16 cellular contexts compared by ENCODE assay signal in the genomic region with DNA sequence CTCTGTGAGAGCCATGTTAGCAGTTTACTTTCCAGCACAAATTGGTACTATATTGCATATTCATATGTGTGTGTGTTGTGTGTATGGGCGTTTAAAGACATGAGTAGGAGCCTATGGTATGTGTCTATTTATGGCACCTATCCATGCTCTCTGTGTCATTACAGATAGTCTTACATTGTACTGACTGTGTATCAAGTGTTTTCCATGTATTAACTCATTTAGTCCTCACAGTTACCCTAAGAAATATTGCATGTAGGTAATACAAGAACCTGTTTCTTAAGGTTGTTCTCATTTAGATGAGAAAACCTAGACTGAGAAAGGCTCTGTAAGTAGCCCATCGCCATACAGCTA. TPM values are rescaled to one million over a fixed set of nuclear protein-coding genes. Genes with fewer than 3 reads are reported as not detected.
DNase-seq lines count a peak whose midpoint lies in the region; ATAC-seq, FAIRE-seq and TF ChIP-seq lines count a peak whose summit lies in the region.
"Had no signal": no experiment of that assay in that cellular context is flagged by ENCODE, and none has a peak within 500 bp of the region (broad histone marks: within the 10 kb centered on the region; RNA-seq: fewer than 3 reads in every experiment).

No MANE protein-coding gene starts in this region.

- ATAC-seq in HepG2: no peak
- no peak for ATAC-seq in right lobe of liver
- no peak for ATAC-seq in WTC11
- ATAC-seq in HG02840 (IDR thresholded peaks at IDR 0.05; ENCODE audit: low FRiP score, unreplicated experiment): no peak

- H3K4me2 ChIP-seq in HepG2 (ENCODE audit: low read depth, low read length): peak overlapping the region; percentile 95

- H3K27ac Mint-ChIP-seq in WTC11 (no peak overlapping the region), type B pancreatic cell (no peak overlapping the region)

- no peaks in the 10 kb centered on the region for H3K9me3 ChIP-seq in HepG2 (ENCODE audit: low read length)
- no peaks in the 10 kb centered on the region for H3K9me3 ChIP-seq in right lobe of liver
- H3K9me3 ChIP-seq: esophagus squamous epithelium had no signal

- 93% methylated on average over 2 of the region's 2 CpGs for WGBS in HepG2 (ENCODE audit: low lambda C conversion rate)
- 75% methylated on average over 2 of the region's 2 CpGs for WGBS in right lobe of liver (ENCODE audit: insufficient coverage, low coverage, low lambda C conversion rate, missing lambda C conversion rate)

- in situ Hi-C loops in HepG2 (cut with HindIII; ENCODE audit: extremely low pct_ligation_motif_present, low pct_unique_long_range_greater_than_20kb): no loop called here
- in situ Hi-C loops in brain microvascular endothelial cell (cut with HindIII; ENCODE audit: low pct_ligation_motif_present, low sequenced_read_pairs): no loop called here

- TF ChIP-seq EP300 in HepG2 (IDR thresholded peaks at IDR 0.05; ENCODE audit: low read depth in 2 of 2, low read length in 2 of 2): no peak
- TF ChIP-seq EP300 in HepG2 (CRISPR knock-in tag; IDR thresholded peaks at IDR 0.05; ENCODE audit: borderline replicate concordance): no peak

- CTCF ChIA-PET in HepG2 (lab: Yijun Ruan, JAX; ENCODE audit: low intra/inter-chr PET ratio, low total read pairs): no interaction called here
- CTCF ChIA-PET in WTC11 (lab: Charles Lee): interaction anchor here (1.8 kb wide), 1 partner anchor 15 kb away, joined by 15 read pairs; no protein-coding TSS in a partner anchor

- H3K79me2 ChIP-seq in HepG2 (ENCODE audit: insufficient read depth, low read length): peaks cover 26% of the 10 kb centered on the region

- H3K9me3 Mint-ChIP-seq in WTC11 (no peaks in the 10 kb centered on the region), type B pancreatic cell (no peaks in the 10 kb centered on the region)

- H3K27ac ChIP-seq in HepG2 (ENCODE audit: extremely low read length, insufficient read depth, low read length): no peak overlapping the region
- no peak overlapping the region for H3K27ac ChIP-seq in right lobe of liver
- H3K27ac ChIP-seq in brain microvascular endothelial cell: no peak overlapping the region
- H3K27ac ChIP-seq: cardiac muscle cell, esophagus squamous epithelium had no signal

- no peak for TF ChIP-seq RAD21 in HepG2 (CRISPR knock-in tag; IDR thresholded peaks at IDR 0.05)

- no peak for TF ChIP-seq POLR2A in HepG2 (IDR thresholded peaks at IDR 0.05; ENCODE audit: insufficient read depth in 1 of 2, low read depth in 2 of 2, low read length in 2 of 2)
- no peak for TF ChIP-seq POLR2A in right lobe of liver (IDR thresholded peaks at IDR 0.05)

- no peak overlapping the region for H3K9ac ChIP-seq in HepG2 (ENCODE audit: insufficient read depth, low read depth, low read length)

- H4K20me1 ChIP-seq in HepG2 (ENCODE audit: insufficient read depth, low read length): no peaks in the 10 kb centered on the region

- no peak for DNase-seq in HepG2 (ENCODE audit: low spot score)
- no peak for DNase-seq in right lobe of liver
- DNase-seq in WTC11 (ENCODE audit: low spot score): no peak
- peak; percentile 44 for DNase-seq in fibroblast of peridontal ligament (ENCODE audit: extremely low read depth)
- no peak for DNase-seq in type B pancreatic cell (ENCODE audit: extremely low spot score, unreplicated experiment)
- DNase-seq in brain microvascular endothelial cell: no peak
- DNase-seq in activated effector memory CD4-positive, alpha-beta T cell treated with Interleukin-2 at 50 U/mL for 16 hours: no peak
- DNase-seq: activated CD4-positive, alpha-beta T cell treated with anti-CD3 and anti-CD28 coated beads, Interleukin-2, amount 50 U/mL, for 48 hours; esophagus squamous epithelium; NCI-H524; SHP77; substantia nigra had no signal

- H3K36me3 Mint-ChIP-seq in WTC11 (peaks cover 27% of the 10 kb centered on the region), type B pancreatic cell (peaks cover 4% of the 10 kb centered on the region)

- intact Hi-C loops in HepG2 (cut with micrococcal nuclease; ENCODE audit: unreplicated experiment) (loop anchor here (5.0 kb wide), 2 partner anchors 36 to 116 kb away; a partner anchor contains a TSS), right lobe of liver (cut with DNase I) (no loop called here)

- FAIRE-seq in HepG2 (lab: Jason Lieb, UNC): no peak
- FAIRE-seq: keratinocyte had no signal

- peaks cover 23% of the 10 kb centered on the region for H3K4me1 ChIP-seq in HepG2 (ENCODE audit: insufficient read depth, low read length)
- H3K4me1 ChIP-seq in right lobe of liver: peaks cover 0 to 13% (median 0%) of the 10 kb centered on the region in 4 donors

- no peak overlapping the region for H2AFZ ChIP-seq in HepG2 (ENCODE audit: low read length)

- no peaks in the 10 kb centered on the region; a peak in 1 of 5 replicates for H3K27me3 ChIP-seq in HepG2 (ENCODE audit: control insufficient read depth in 1 of 2, insufficient read depth in 2 of 2, low read length in 2 of 2)
- H3K27me3 ChIP-seq in right lobe of liver: no peaks in the 10 kb centered on the region
- no peaks in the 10 kb centered on the region for H3K27me3 ChIP-seq in brain microvascular endothelial cell (replicated peaks)
- H3K27me3 ChIP-seq: cardiac muscle cell, esophagus squamous epithelium had no signal

- H3K27me3 Mint-ChIP-seq in WTC11 (ENCODE audit: low read depth) (peaks cover 3% of the 10 kb centered on the region; the same call in 1 of the 2 replicates), type B pancreatic cell (no peaks in the 10 kb centered on the region)

- H3K4me3 ChIP-seq in HepG2 (replicated peaks in 1 of 3; ENCODE audit: insufficient read depth in 1 of 3, low read depth in 2 of 3, low read length in 3 of 3): peak overlapping the region in 1 of 3 experiments; percentile 89; a peak in 1 of 6 replicates
- no peak overlapping the region for H3K4me3 ChIP-seq in right lobe of liver
- H3K4me3 ChIP-seq in brain microvascular endothelial cell (ENCODE audit: low read depth, low read length): no peak overlapping the region
- H3K4me3 ChIP-seq: cardiac muscle cell had no signal

- BruUV-seq in HepG2 (replicated peaks; lab: Mats Ljungman, UMichigan): no TSS peak

- H3K36me3 ChIP-seq in HepG2 (replicated peaks in 1 of 2; ENCODE audit: control insufficient read depth in 1 of 2, insufficient read depth in 2 of 2, low read length in 2 of 2) (peaks cover 24 to 44% of the 10 kb centered on the region in 2 experiments), right lobe of liver (peaks cover 0 to 13% (median 2%) of the 10 kb centered on the region in 4 donors), brain microvascular endothelial cell (replicated peaks) (peaks cover 11% of the 10 kb centered on the region)
- H3K36me3 ChIP-seq: cardiac muscle cell had no signal

- POLR2A ChIA-PET in HepG2 (lab: Yijun Ruan, JAX) (interaction anchor here (1.4 to 2.2 kb wide), 5 partner anchors 15 to 115 kb away, joined by 3 to 15 read pairs (median 10); a partner anchor contains a TSS), WTC11 (lab: Charles Lee) (no interaction called here)

- TF ChIP-seq CTCF in HepG2 (CRISPR knock-in tag; IDR thresholded peaks at IDR 0.05) (no peak), right lobe of liver (IDR thresholded peaks at IDR 0.05) (no peak), WTC11 (IDR thresholded peaks at IDR 0.05) (no peak), type B pancreatic cell (conservative IDR thresholded peaks at IDR 0.05) (no peak), brain microvascular endothelial cell (IDR thresholded peaks at IDR 0.05; ENCODE audit: low read depth, low read length, missing control alignments) (no peak)

- H3K4me3 Mint-ChIP-seq in WTC11 (peak overlapping the region; percentile 93), type B pancreatic cell (peak overlapping the region; percentile 96)

- H3K4me1 Mint-ChIP-seq in WTC11 (peaks cover 12% of the 10 kb centered on the region), type B pancreatic cell (ENCODE audit: unreplicated experiment) (peaks cover 9% of the 10 kb centered on the region)

RNA-seq across cellular contexts. Expression of a gene that starts 1.6 kb away (rescaled TPM):
- 39.6 and 75.6 TPM in 2 replicates for total RNA-seq in HepG2 (2016; rRNA removed; fragmentation: Illumina TruSeq; extraction: Trizol)
- total RNA-seq in HepG2 (2016; cell fraction: cytosol; rRNA removed; fragmentation: Illumina TruSeq; extraction: Trizol; ENCODE audit: low read depth): 7.6 and 8.9 TPM in 2 replicates
- total RNA-seq in HepG2 (2016; cell fraction: insoluble cytoplasmic fraction; rRNA removed; fragmentation: Illumina TruSeq; extraction: Trizol): 38.5 and 76.0 TPM in 2 replicates
- total RNA-seq in HepG2 (2016; cell fraction: membrane; rRNA removed; fragmentation: Illumina TruSeq; extraction: Trizol): 14.3 and 16.3 TPM in 2 replicates
- 78.0 and 84.8 TPM in 2 replicates for total RNA-seq in HepG2 (2016; cell fraction: nucleus; rRNA removed; fragmentation: Illumina TruSeq; extraction: Trizol)
- 43.3 and 51.5 TPM in 2 replicates for polyA plus RNA-seq in HepG2 (2011; rRNA removed)
- 46.0 and 52.0 TPM in 2 replicates for polyA plus RNA-seq in HepG2 (2011; cell fraction: cytosol; rRNA removed)
- 37.8 and 40.2 TPM in 2 replicates for polyA plus RNA-seq in HepG2 (2011; cell fraction: nucleus; rRNA removed)
- 25.7 and 31.5 TPM in 2 replicates for polyA plus RNA-seq in HepG2 (2012)
- 6.3 and 6.5 TPM in 2 replicates for polyA plus RNA-seq in HepG2 (2016; cell fraction: cytosol; fragmentation: Illumina TruSeq; extraction: Trizol; ENCODE audit: low read depth)
- 36.3 and 37.9 TPM in 2 replicates for polyA plus RNA-seq in HepG2 (2016; cell fraction: insoluble cytoplasmic fraction; fragmentation: Illumina TruSeq; extraction: Trizol; ENCODE audit: low read depth)
- polyA plus RNA-seq in HepG2 (2016; cell fraction: membrane; fragmentation: Illumina TruSeq; extraction: Trizol; ENCODE audit: low read depth): 10.1 and 11.8 TPM in 2 replicates
- polyA plus RNA-seq in HepG2 (2016; cell fraction: nucleus; fragmentation: Illumina TruSeq; extraction: Trizol; ENCODE audit: insufficient read depth, low read depth): 104 and 109 TPM in 2 replicates
- polyA minus RNA-seq in HepG2 (2011; rRNA and poly(A)+ RNA removed; ENCODE audit: low replicate concordance): 135 and 161 TPM in 2 replicates
- 28.6 and 36.3 TPM in 2 replicates for polyA minus RNA-seq in HepG2 (2011; cell fraction: cytosol; rRNA and poly(A)+ RNA removed)
- 50.0 and 65.8 TPM in 2 replicates for polyA minus RNA-seq in HepG2 (2011; cell fraction: nucleus; rRNA and poly(A)+ RNA removed)
- total RNA-seq in right lobe of liver: 10 to 100 TPM; 16.0 to 28.0 (median 16.9) TPM
- 25.7 to 31.4 TPM (median 26.2 TPM) in 3 replicates for total RNA-seq in WTC11 (2021)
- total RNA-seq in type B pancreatic cell (ENCODE audit: low replicate concordance): 30.4 and 31.0 TPM in 2 replicates

RNA-seq across cellular contexts. Expression of a gene that starts 7.5 kb away (rescaled TPM):
- total RNA-seq in HepG2 (2016; rRNA removed; fragmentation: Illumina TruSeq; extraction: Trizol) (0.97 and 1.9 TPM in 2 replicates), right lobe of liver (not detected), WTC11 (2021) (1.4 to 1.8 TPM (median 1.8 TPM) in 3 replicates), type B pancreatic cell (ENCODE audit: low replicate concordance) (0.75 and 2.1 TPM in 2 replicates)
- 0.61 and 0.79 TPM in 2 replicates for total RNA-seq in HepG2 (2016; cell fraction: cytosol; rRNA removed; fragmentation: Illumina TruSeq; extraction: Trizol; ENCODE audit: low read depth)
- total RNA-seq in HepG2 (2016; cell fraction: insoluble cytoplasmic fraction; rRNA removed; fragmentation: Illumina TruSeq; extraction: Trizol): 0.45 and 1.1 TPM in 2 replicates
- total RNA-seq in HepG2 (2016; cell fraction: membrane; rRNA removed; fragmentation: Illumina TruSeq; extraction: Trizol): 0.76 and 1.0 TPM in 2 replicates
- total RNA-seq in HepG2 (2016; cell fraction: nucleus; rRNA removed; fragmentation: Illumina TruSeq; extraction: Trizol): 0.72 and 0.78 TPM in 2 replicates
- 2.8 and 3.4 TPM in 2 replicates for polyA plus RNA-seq in HepG2 (2011; rRNA removed)
- 2.8 TPM in 2 replicates for polyA plus RNA-seq in HepG2 (2011; cell fraction: cytosol; rRNA removed)
- polyA plus RNA-seq in HepG2 (2011; cell fraction: nucleus; rRNA removed): 1.3 and 1.4 TPM in 2 replicates
- 1.7 and 2.7 TPM in 2 replicates for polyA plus RNA-seq in HepG2 (2012)
- 0.58 and 0.68 TPM in 2 replicates for polyA plus RNA-seq in HepG2 (2016; cell fraction: cytosol; fragmentation: Illumina TruSeq; extraction: Trizol; ENCODE audit: low read depth)
- 0.85 and 1.2 TPM in 2 replicates for polyA plus RNA-seq in HepG2 (2016; cell fraction: insoluble cytoplasmic fraction; fragmentation: Illumina TruSeq; extraction: Trizol; ENCODE audit: low read depth)
- 0.71 and 0.81 TPM in 2 replicates for polyA plus RNA-seq in HepG2 (2016; cell fraction: membrane; fragmentation: Illumina TruSeq; extraction: Trizol; ENCODE audit: low read depth)
- 1.4 and 2.1 TPM in 2 replicates for polyA plus RNA-seq in HepG2 (2016; cell fraction: nucleus; fragmentation: Illumina TruSeq; extraction: Trizol; ENCODE audit: insufficient read depth, low read depth)
- 1.0 TPM in 1 of 2 replicates, not detected in the other for polyA minus RNA-seq in HepG2 (2011; rRNA and poly(A)+ RNA removed; ENCODE audit: low replicate concordance)
- 0.89 and 1.1 TPM in 2 replicates for polyA minus RNA-seq in HepG2 (2011; cell fraction: cytosol; rRNA and poly(A)+ RNA removed)
- polyA minus RNA-seq in HepG2 (2011; cell fraction: nucleus; rRNA and poly(A)+ RNA removed): 0.50 and 0.90 TPM in 2 replicates
- total RNA-seq: cardiac muscle cell had no signal
- polyA plus RNA-seq: BJ, keratinocyte had no signal

RNA-seq across cellular contexts. Expression of a gene that starts 24.3 kb away (rescaled TPM):
- total RNA-seq in HepG2 (2016; rRNA removed; fragmentation: Illumina TruSeq; extraction: Trizol): 26.9 and 33.3 TPM in 2 replicates
- 23.3 and 24.2 TPM in 2 replicates for total RNA-seq in HepG2 (2016; cell fraction: cytosol; rRNA removed; fragmentation: Illumina TruSeq; extraction: Trizol; ENCODE audit: low read depth)
- total RNA-seq in HepG2 (2016; cell fraction: insoluble cytoplasmic fraction; rRNA removed; fragmentation: Illumina TruSeq; extraction: Trizol): 26.7 and 30.7 TPM in 2 replicates
- total RNA-seq in HepG2 (2016; cell fraction: membrane; rRNA removed; fragmentation: Illumina TruSeq; extraction: Trizol): 31.8 and 38.4 TPM in 2 replicates
- total RNA-seq in HepG2 (2016; cell fraction: nucleus; rRNA removed; fragmentation: Illumina TruSeq; extraction: Trizol): 15.9 and 16.1 TPM in 2 replicates
- 10.7 and 16.4 TPM in 2 replicates for polyA plus RNA-seq in HepG2 (2011; rRNA removed)
- polyA plus RNA-seq in HepG2 (2011; cell fraction: cytosol; rRNA removed): 8.7 and 11.7 TPM in 2 replicates
- polyA plus RNA-seq in HepG2 (2011; cell fraction: nucleus; rRNA removed): 16.8 and 18.0 TPM in 2 replicates
- 14.7 and 16.8 TPM in 2 replicates for polyA plus RNA-seq in HepG2 (2012)
- polyA plus RNA-seq in HepG2 (2016; cell fraction: cytosol; fragmentation: Illumina TruSeq; extraction: Trizol; ENCODE audit: low read depth): 29.8 and 33.9 TPM in 2 replicates
- 34.1 and 37.4 TPM in 2 replicates for polyA plus RNA-seq in HepG2 (2016; cell fraction: insoluble cytoplasmic fraction; fragmentation: Illumina TruSeq; extraction: Trizol; ENCODE audit: low read depth)
- polyA plus RNA-seq in HepG2 (2016; cell fraction: membrane; fragmentation: Illumina TruSeq; extraction: Trizol; ENCODE audit: low read depth): 33.8 and 34.3 TPM in 2 replicates
- polyA plus RNA-seq in HepG2 (2016; cell fraction: nucleus; fragmentation: Illumina TruSeq; extraction: Trizol; ENCODE audit: insufficient read depth, low read depth): 21.5 and 26.9 TPM in 2 replicates
- 20.0 and 23.0 TPM in 2 replicates for polyA minus RNA-seq in HepG2 (2011; rRNA and poly(A)+ RNA removed; ENCODE audit: low replicate concordance)
- polyA minus RNA-seq in HepG2 (2011; cell fraction: cytosol; rRNA and poly(A)+ RNA removed): 6.0 and 6.5 TPM in 2 replicates
- 10.3 and 11.7 TPM in 2 replicates for polyA minus RNA-seq in HepG2 (2011; cell fraction: nucleus; rRNA and poly(A)+ RNA removed)
- total RNA-seq in right lobe of liver: 10 to 100 TPM in 1 of 6 experiments, 1 to 10 TPM in 5; 6.0 to 10.8 (median 7.4) TPM
- total RNA-seq in WTC11 (2021): 15.4 to 19.9 TPM (median 19.6 TPM) in 3 replicates
- total RNA-seq in type B pancreatic cell (ENCODE audit: low replicate concordance): 10.1 and 16.5 TPM in 2 replicates

RNA-seq across cellular contexts. Expression of a gene that starts 39.5 kb away (rescaled TPM):
- 29.8 and 60.3 TPM in 2 replicates for total RNA-seq in HepG2 (2016; rRNA removed; fragmentation: Illumina TruSeq; extraction: Trizol)
- total RNA-seq in HepG2 (2016; cell fraction: cytosol; rRNA removed; fragmentation: Illumina TruSeq; extraction: Trizol; ENCODE audit: low read depth): 10.2 and 12.2 TPM in 2 replicates
- 25.3 and 59.7 TPM in 2 replicates for total RNA-seq in HepG2 (2016; cell fraction: insoluble cytoplasmic fraction; rRNA removed; fragmentation: Illumina TruSeq; extraction: Trizol)
- total RNA-seq in HepG2 (2016; cell fraction: membrane; rRNA removed; fragmentation: Illumina TruSeq; extraction: Trizol): 19.0 and 22.6 TPM in 2 replicates
- total RNA-seq in HepG2 (2016; cell fraction: nucleus; rRNA removed; fragmentation: Illumina TruSeq; extraction: Trizol): 58.3 and 69.4 TPM in 2 replicates
- 27.1 and 31.6 TPM in 2 replicates for polyA plus RNA-seq in HepG2 (2011; rRNA removed)
- polyA plus RNA-seq in HepG2 (2011; cell fraction: cytosol; rRNA removed): 28.0 and 43.3 TPM in 2 replicates
- polyA plus RNA-seq in HepG2 (2011; cell fraction: nucleus; rRNA removed): 119 and 135 TPM in 2 replicates
- 20.6 and 22.0 TPM in 2 replicates for polyA plus RNA-seq in HepG2 (2012)
- polyA plus RNA-seq in HepG2 (2016; cell fraction: cytosol; fragmentation: Illumina TruSeq; extraction: Trizol; ENCODE audit: low read depth): 7.6 and 9.3 TPM in 2 replicates
- polyA plus RNA-seq in HepG2 (2016; cell fraction: insoluble cytoplasmic fraction; fragmentation: Illumina TruSeq; extraction: Trizol; ENCODE audit: low read depth): 24.9 and 27.9 TPM in 2 replicates
- polyA plus RNA-seq in HepG2 (2016; cell fraction: membrane; fragmentation: Illumina TruSeq; extraction: Trizol; ENCODE audit: low read depth): 15.1 and 16.1 TPM in 2 replicates
- 111 and 120 TPM in 2 replicates for polyA plus RNA-seq in HepG2 (2016; cell fraction: nucleus; fragmentation: Illumina TruSeq; extraction: Trizol; ENCODE audit: insufficient read depth, low read depth)
- polyA minus RNA-seq in HepG2 (2011; rRNA and poly(A)+ RNA removed; ENCODE audit: low replicate concordance): 13.4 and 91.3 TPM in 2 replicates
- 24.6 and 30.4 TPM in 2 replicates for polyA minus RNA-seq in HepG2 (2011; cell fraction: cytosol; rRNA and poly(A)+ RNA removed)
- polyA minus RNA-seq in HepG2 (2011; cell fraction: nucleus; rRNA and poly(A)+ RNA removed): 41.9 and 43.5 TPM in 2 replicates
- 10 to 100 TPM in 2 of 6 experiments, 1 to 10 TPM in 4; 6.6 to 22.1 (median 8.4) TPM for total RNA-seq in right lobe of liver
- 9.3 to 12.5 TPM (median 10.7 TPM) in 3 replicates for total RNA-seq in WTC11 (2021)
- 16.8 and 18.0 TPM in 2 replicates for total RNA-seq in type B pancreatic cell (ENCODE audit: low replicate concordance)
